Comparison of ENCODE assay signal across 8 cellular contexts in genomic region chr12:100200450-100201181, GRCh38. TPM values are rescaled to one million over a fixed set of nuclear protein-coding genes. Genes with fewer than 3 reads are reported as not detected.
DNase-seq lines count a peak whose midpoint lies in the region; ATAC-seq and TF ChIP-seq lines count a peak whose summit lies in the region.

ACTR6 (plus strand) TSS chr12:100200815; CDS start chr12:100200852, 37 bp downstream.

- peak within 1 kb of the TSS; percentile 96 for H3K4me3 ChIP-seq in CD4-positive, CD25-positive, alpha-beta regulatory T cell (ENCODE audit: low read depth, low read length)
- H3K4me3 ChIP-seq in lower lobe of right lung, result peak within 1 kb of the TSS; percentile 85

- H3K36me3 Mint-ChIP-seq in CD4-positive, CD25-positive, alpha-beta regulatory T cell, result peaks cover 5% of the 10 kb centered on the region

- no peaks in the 10 kb centered on the region for H3K27me3 ChIP-seq in CD4-positive, CD25-positive, alpha-beta regulatory T cell (ENCODE audit: control insufficient read depth, insufficient read depth, low read length)
- no peaks in the 10 kb centered on the region for H3K27me3 ChIP-seq in lower lobe of right lung (ENCODE audit: low read depth)

- H3K4me3 Mint-ChIP-seq in CD4-positive, CD25-positive, alpha-beta regulatory T cell, result peak within 1 kb of the TSS; percentile 88 to 99 (median 95)

- DNase-seq in CD4-positive, CD25-positive, alpha-beta regulatory T cell, result peak; percentile 97 to 98 (median 97)
- DNase-seq in NCI-H82 (lab: John Stamatoyannopoulos, UW) (peak; percentile 97), ecto neural progenitor cell (ENCODE audit: low spot score) (peak; percentile 96), lower lobe of right lung (peak; percentile 97)
- peak; percentile 96 to 97 for DNase-seq in activated CD4-positive, alpha-beta T cell treated with anti-CD3 and anti-CD28 coated beads, Interleukin-2, amount 50 U/mL, for 48 hours
- peak; percentile 91 to 97 (median 94) for DNase-seq in stimulated activated CD4-positive, alpha-beta T cell treated with anti-CD3 and anti-CD28 coated beads, TNF-alpha, amount 100 ng/mL, for 24 hours (ENCODE audit: low read depth in 3 of 3)

- H3K4me1 ChIP-seq in CD4-positive, CD25-positive, alpha-beta regulatory T cell (ENCODE audit: control insufficient read depth, insufficient read depth, low read length, poor library complexity, severe bottlenecking), result peaks cover 21% of the 10 kb centered on the region
- H3K4me1 ChIP-seq in lower lobe of right lung, result peaks cover 20% of the 10 kb centered on the region

- H3K27ac ChIP-seq in CD4-positive, CD25-positive, alpha-beta regulatory T cell (ENCODE audit: insufficient read depth, low read length, poor library complexity, severe bottlenecking), result peak within 1 kb of the TSS; percentile 93
- H3K27ac ChIP-seq in lower lobe of right lung, result peak within 1 kb of the TSS; percentile 85

- H3K27ac Mint-ChIP-seq in CD4-positive, CD25-positive, alpha-beta regulatory T cell, result peak within 1 kb of the TSS; percentile 99 to 100 (median 99)

- no peaks in the 10 kb centered on the region for H3K9me3 ChIP-seq in CD4-positive, CD25-positive, alpha-beta regulatory T cell (ENCODE audit: control insufficient read depth in 2 of 2, low read length in 2 of 2)
- H3K9me3 ChIP-seq in lower lobe of right lung, result no peaks in the 10 kb centered on the region

- TF ChIP-seq CTCF in lower lobe of right lung (IDR thresholded peaks at IDR 0.05), result no peak

- H3K4me1 Mint-ChIP-seq in CD4-positive, CD25-positive, alpha-beta regulatory T cell, result peaks cover 8 to 68% (median 29%) of the 10 kb centered on the region in 4 donors

- H3K27me3 Mint-ChIP-seq in CD4-positive, CD25-positive, alpha-beta regulatory T cell, result no peaks in the 10 kb centered on the region

- peak; percentile 88 to 92 for ATAC-seq in CD4-positive, CD25-positive, alpha-beta regulatory T cell (ENCODE audit: low read depth in 2 of 2)
- ATAC-seq in GM19397 (IDR thresholded peaks at IDR 0.05; ENCODE audit: unreplicated experiment), result peak; percentile 86
- peak; percentile 95 for ATAC-seq in HG03571 (IDR thresholded peaks at IDR 0.05; ENCODE audit: unreplicated experiment)
- peak; percentile 97 to 98 for ATAC-seq in lower lobe of right lung

- H3K9me3 Mint-ChIP-seq in CD4-positive, CD25-positive, alpha-beta regulatory T cell, result no peaks in the 10 kb centered on the region

- H3K36me3 ChIP-seq in CD4-positive, CD25-positive, alpha-beta regulatory T cell (ENCODE audit: control insufficient read depth, insufficient read depth, low read length), result peaks cover 14% of the 10 kb centered on the region
- peaks cover 13% of the 10 kb centered on the region for H3K36me3 ChIP-seq in lower lobe of right lung

- intact Hi-C loops in lower lobe of right lung (cut with DNase I), result no loop called here

RNA-seq across cellular contexts. Expression of gene ACTR6, which starts in this region (rescaled TPM):
- 30.6 TPM for total RNA-seq in CD4-positive, CD25-positive, alpha-beta regulatory T cell
- polyA plus RNA-seq in CD4-positive, CD25-positive, alpha-beta regulatory T cell, result 10 to 100 TPM; 36.2 to 41.9 (median 39.5) TPM
- 23.8 TPM for total RNA-seq in lower lobe of right lung

Comparison
In these comparisons a context has a peak if more than half of its experiments do, and no peak if none do; other contexts are left out.
1. Peak in every context shown above with its lines: DNase-seq, ATAC-seq, H3K4me3 ChIP-seq and H3K27ac ChIP-seq.